ENCODE assay signal across 8 cellular contexts in the genomic region with DNA sequence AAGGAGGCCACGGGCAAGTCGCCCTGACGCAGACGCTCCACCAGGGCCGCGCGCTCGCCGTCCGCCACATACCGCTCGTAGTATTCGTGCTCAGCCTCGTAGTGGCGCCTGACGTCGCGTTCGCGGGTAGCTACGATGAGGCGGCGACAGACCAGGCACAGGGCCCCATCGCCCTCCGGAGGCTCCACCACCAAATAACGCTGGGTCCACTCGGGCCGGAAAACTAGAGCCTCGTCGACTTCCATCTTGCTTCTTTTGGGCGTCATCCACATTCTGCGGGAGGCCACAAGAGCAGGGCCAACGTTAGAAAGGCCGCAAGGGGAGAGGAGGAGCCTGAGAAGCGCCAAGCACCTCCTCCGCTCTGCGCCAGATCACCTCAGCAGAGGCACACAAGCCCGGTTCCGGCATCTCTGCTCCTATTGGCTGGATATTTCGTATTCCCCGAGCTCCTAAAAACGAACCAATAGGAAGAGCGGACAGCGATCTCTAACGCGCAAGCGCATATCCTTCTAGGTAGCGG. TPM values are rescaled to one million over a fixed set of nuclear protein-coding genes. Genes with fewer than 3 reads are reported as not detected.
DNase-seq lines count a peak whose midpoint lies in the region; ATAC-seq, FAIRE-seq and TF ChIP-seq lines count a peak whose summit lies in the region.

Gene EPM2AIP1 (minus strand): TSS at position 326 of the 520 bp plus-strand sequence. CDS start 54 bp downstream, at position 272.

- H3K9me3 ChIP-seq in BE2C (no peaks in the 10 kb centered on the region), heart left ventricle (no peaks in the 10 kb centered on the region)

- H3K27me3 ChIP-seq in BE2C (no peaks in the 10 kb centered on the region), heart left ventricle (no peaks in the 10 kb centered on the region)

- peak; percentile 88 for ATAC-seq in HG03354 (IDR thresholded peaks at IDR 0.05; ENCODE audit: poor library complexity, severe bottlenecking, unreplicated experiment)
- peak; percentile 94 to 96 (median 94) for ATAC-seq in heart left ventricle

- FAIRE-seq in GM19239 (lab: Jason Lieb, UNC): no peak

- peak; percentile 90 to 97 for TF ChIP-seq POLR2A in heart left ventricle (IDR thresholded peaks at IDR 0.05)

- H3K36me3 ChIP-seq in BE2C (peaks cover 2% of the 10 kb centered on the region; the same call in 1 of the 2 replicates), heart left ventricle (peaks cover 0 to 48% (median 40%) of the 10 kb centered on the region in 9 donors)

- no peak; the same call in 1 of the 2 replicates for TF ChIP-seq CTCF in BE2C (IDR thresholded peaks at IDR 0.05; ENCODE audit: low read depth, low read length)
- TF ChIP-seq CTCF in heart left ventricle (IDR thresholded peaks at IDR 0.05): peak in 9 of 12 donors; percentile 16 to 57 (median 30)
- no peak for TF ChIP-seq CTCF in retinal pigment epithelial cell (conservative IDR thresholded peaks at IDR 0.05; ENCODE audit: low read depth, low read length)

- H3K27ac ChIP-seq in heart left ventricle: peak within 1 kb of the TSS; percentile 93 to 99 (median 98)

- WGBS in heart left ventricle, 4 donors: 0 to 1% (median 0%) methylated on average over 17 to 48 of the region's 48 CpGs

- H3K4me3 ChIP-seq in BE2C (ENCODE audit: low read depth, low read length) (peak within 1 kb of the TSS; percentile 95), heart left ventricle (peak within 1 kb of the TSS; percentile 57 to 83 (median 70)), retinal pigment epithelial cell (ENCODE audit: low read length) (peak within 1 kb of the TSS; percentile 90)

- intact Hi-C loops in heart left ventricle (cut with DNase I): loop anchor here in 4 of 10 donors (1.0 to 10.0 kb wide), 5 partner anchors 59 to 222 kb away; no protein-coding TSS in a partner anchor

- DNase-seq in BE2C (peak; percentile 93), GM19239 (ENCODE audit: insufficient read length, low spot score) (peak; percentile 74), heart left ventricle (peak; percentile 95 to 100 (median 99)), retinal pigment epithelial cell (ENCODE audit: low read depth) (no peak), NCI-H1048 (lab: John Stamatoyannopoulos, UW) (no peak), NCI-H2107 (lab: John Stamatoyannopoulos, UW) (no peak)
- DNase-seq in activated CD8-positive, alpha-beta memory T cell treated with anti-CD3 and anti-CD28 coated beads, Interleukin-2, amount 50 U/mL, for 1 hour (ENCODE audit: extremely low read depth): peak; percentile 97

- no peaks in the 10 kb centered on the region for H3K4me1 ChIP-seq in BE2C
- H3K4me1 ChIP-seq in heart left ventricle: peaks cover 7 to 72% (median 56%) of the 10 kb centered on the region in 12 donors

RNA-seq across cellular contexts. Expression of gene EPM2AIP1, which starts in this region (rescaled TPM):
- 11.5 TPM for polyA plus RNA-seq in BE2C (2012; ENCODE audit: insufficient read depth, insufficient read length, low read depth)
- total RNA-seq in heart left ventricle: 10 to 100 TPM in 8 of 9 donors, 1 to 10 TPM in 1; 9.1 to 43.7 (median 24.4) TPM
- 10 to 100 TPM in 1 of 2 donors, 1 to 10 TPM in 1; 7.4 to 10.8 TPM for polyA plus RNA-seq in heart left ventricle

Comparison
In these comparisons a context has a peak if more than half of its experiments do, and no peak if none do; other contexts are left out.
1. DNase-seq: peak in BE2C (single experiment), GM19239 (single experiment), activated CD8-positive, alpha-beta memory T cell treated with anti-CD3 and anti-CD28 coated beads, Interleukin-2, amount 50 U/mL, for 1 hour (single experiment) and heart left ventricle (5 of 5); none in retinal pigment epithelial cell (single experiment), NCI-H1048 (single experiment) and NCI-H2107 (single experiment).
2. CTCF ChIP-seq: peak in heart left ventricle (9 of 12); none in BE2C (single experiment) and retinal pigment epithelial cell (single experiment).
3. Peak in every context shown above with its lines, with median percentiles within 50 percentile points of each other: H3K4me3 ChIP-seq.